Comparison of ENCODE assay signal across 30 cellular contexts in the genomic region with DNA sequence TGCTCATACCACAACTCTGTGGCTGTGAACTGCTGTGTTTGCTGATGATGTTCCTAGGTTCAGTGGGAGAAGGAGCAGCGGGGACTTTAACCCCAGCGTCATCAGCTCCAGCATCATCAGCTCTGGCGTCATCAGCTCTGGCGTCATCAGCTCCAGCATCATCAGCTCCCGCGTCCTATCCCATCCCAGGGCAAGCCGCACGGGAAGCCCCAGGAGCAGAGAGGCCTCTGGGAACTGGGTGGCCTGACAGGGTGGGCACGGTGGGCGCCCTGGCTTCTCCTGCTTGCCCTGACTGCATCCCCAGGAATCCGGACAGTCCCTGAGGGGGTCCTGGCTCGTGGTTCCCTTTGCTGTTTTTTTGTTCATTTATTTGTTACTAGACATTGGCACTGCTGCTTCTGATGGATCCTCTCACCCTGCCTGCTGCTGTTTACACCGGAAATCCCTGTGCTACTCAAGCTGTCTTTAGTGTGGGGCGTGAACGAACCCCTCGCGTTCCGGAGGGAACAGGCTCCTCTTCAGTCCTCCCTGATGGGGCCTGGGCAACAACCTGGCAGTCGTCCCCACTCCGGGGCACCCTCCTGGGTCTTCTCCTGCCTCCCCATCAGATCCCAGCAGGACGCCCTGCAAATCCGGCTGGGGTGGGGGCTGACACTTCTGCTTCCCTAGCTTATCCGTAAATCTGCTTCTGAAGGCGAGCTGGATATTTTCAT.
"Had no signal": no experiment of that assay in that cellular context is flagged by ENCODE, and none has a peak within 500 bp of the region (broad histone marks: within the 10 kb centered on the region; RNA-seq: fewer than 3 reads in every experiment).

No MANE protein-coding gene starts in this region.

- H3K9me3 ChIP-seq: esophagus muscularis mucosa, heart right ventricle, left ventricle myocardium inferior, mucosa of descending colon, neutrophil, ovary, prostate gland, thoracic aorta, uterus had no signal

- H3K36me3 Mint-ChIP-seq: activated naive CD4-positive, alpha-beta T cell treated with anti-CD3 and anti-CD28 coated beads, Interleukin-2, amount 50 U/mL, for 24 hours; natural killer cell treated with Interleukin-12 subunit alpha and Interleukin-12 subunit beta and Interleukin-15 and Interleukin-18, amount 100 ng/mL, for 72 hours; stimulated activated effector memory CD8-positive, alpha-beta T cell treated with anti-CD3 and anti-CD28 coated beads, Interleukin-12 subunit alpha, Interleukin-12 subunit beta, amount 100 ng/mL, for 72 hours; type B pancreatic cell had no signal

- DNase-seq: activated CD4-positive, alpha-beta T cell treated with anti-CD3 and anti-CD28 coated beads for 48 hours; activated CD4-positive, alpha-beta T cell treated with anti-CD3 and anti-CD28 coated beads, Interleukin-2, amount 50 U/mL, for 48 hours; activated CD8-positive, alpha-beta memory T cell treated with anti-CD3 and anti-CD28 coated beads, Interleukin-2, amount 50 U/mL, for 4 hours; activated gamma-delta T cell treated with Interleukin-2 at 50 U/mL for 16 hours; activated naive CD8-positive, alpha-beta T cell treated with anti-CD3 and anti-CD28 coated beads, Interleukin-2, amount 50 U/mL, for 24 hours; activated T-cell treated with anti-CD3 and anti-CD28 coated beads, Interleukin-2, amount 50 U/mL, for 24 hours; amygdala; caudate nucleus; foreskin melanocyte; heart right ventricle; left ventricle myocardium inferior; mesendoderm; mucosa of descending colon; ovary; retina; stimulated activated CD4-positive, alpha-beta T cell treated with anti-CD3 and anti-CD28 coated beads, Interleukin-4, amount 100 ng/mL, for 24 hours had no signal

- H3K4me1 Mint-ChIP-seq: activated naive CD4-positive, alpha-beta T cell treated with anti-CD3 and anti-CD28 coated beads, Interleukin-2, amount 50 U/mL, for 24 hours; activated naive CD8-positive, alpha-beta T cell treated with anti-CD3 and anti-CD28 coated beads, Interleukin-2, amount 50 U/mL, for 24 hours; stimulated activated effector memory CD8-positive, alpha-beta T cell treated with anti-CD3 and anti-CD28 coated beads, Interleukin-12 subunit alpha, Interleukin-12 subunit beta, amount 100 ng/mL, for 72 hours had no signal

- H3K27me3 Mint-ChIP-seq: activated T-cell treated with anti-CD3 and anti-CD28 coated beads, Interleukin-2, amount 50 U/mL, for 24 hours had no signal

- H3K27ac Mint-ChIP-seq: activated naive CD8-positive, alpha-beta T cell treated with anti-CD3 and anti-CD28 coated beads, Interleukin-2, amount 50 U/mL, for 24 hours; activated T-cell treated with anti-CD3 and anti-CD28 coated beads, Interleukin-2, amount 50 U/mL, for 24 hours; natural killer cell treated with Interleukin-12 subunit alpha and Interleukin-12 subunit beta and Interleukin-15 and Interleukin-18, amount 100 ng/mL, for 72 hours; stimulated activated effector memory CD8-positive, alpha-beta T cell treated with anti-CD3 and anti-CD28 coated beads, Interleukin-12 subunit alpha, Interleukin-12 subunit beta, amount 100 ng/mL, for 72 hours; stimulated activated naive CD8-positive, alpha-beta T cell treated with anti-CD3 and anti-CD28 coated beads, Interleukin-15, Interleukin-2, amounts not matched to agents 100 ng/mL and 50 ng/mL, for 24 hours; type B pancreatic cell had no signal

- H3K36me3 ChIP-seq: esophagus muscularis mucosa, heart right ventricle, left ventricle myocardium inferior, neutrophil, ovary, prostate gland, thoracic aorta, uterus had no signal

- H3K4me3 Mint-ChIP-seq: activated naive CD4-positive, alpha-beta T cell treated with anti-CD3 and anti-CD28 coated beads, Interleukin-2, amount 50 U/mL, for 24 hours; activated naive CD8-positive, alpha-beta T cell treated with anti-CD3 and anti-CD28 coated beads, Interleukin-2, amount 50 U/mL, for 24 hours; activated T-cell treated with anti-CD3 and anti-CD28 coated beads, Interleukin-2, amount 50 U/mL, for 24 hours; natural killer cell treated with Interleukin-12 subunit alpha and Interleukin-12 subunit beta and Interleukin-15 and Interleukin-18, amount 100 ng/mL, for 72 hours; stimulated activated effector memory CD8-positive, alpha-beta T cell treated with anti-CD3 and anti-CD28 coated beads, Interleukin-12 subunit alpha, Interleukin-12 subunit beta, amount 100 ng/mL, for 72 hours; stimulated activated naive CD8-positive, alpha-beta T cell treated with anti-CD3 and anti-CD28 coated beads, Interleukin-15, Interleukin-2, amounts not matched to agents 100 ng/mL and 50 ng/mL, for 24 hours; type B pancreatic cell had no signal

- H3K27ac ChIP-seq: esophagus muscularis mucosa, heart right ventricle, left ventricle myocardium inferior, neutrophil, ovary, prostate gland, skin epidermis, thoracic aorta, uterus had no signal

- H3K27me3 ChIP-seq: ovary, uterus had no signal

- H3K4me1 ChIP-seq: prostate gland, uterus had no signal

- H3K4me3 ChIP-seq: esophagus muscularis mucosa, heart right ventricle, left ventricle myocardium inferior, lung, mucosa of descending colon, ovary, prostate gland, skin epidermis, thoracic aorta, uterus had no signal

- H3K9me3 Mint-ChIP-seq: activated naive CD4-positive, alpha-beta T cell treated with anti-CD3 and anti-CD28 coated beads, Interleukin-2, amount 50 U/mL, for 24 hours; activated naive CD8-positive, alpha-beta T cell treated with anti-CD3 and anti-CD28 coated beads, Interleukin-2, amount 50 U/mL, for 24 hours; activated T-cell treated with anti-CD3 and anti-CD28 coated beads, Interleukin-2, amount 50 U/mL, for 24 hours; natural killer cell treated with Interleukin-12 subunit alpha and Interleukin-12 subunit beta and Interleukin-15 and Interleukin-18, amount 100 ng/mL, for 72 hours; stimulated activated effector memory CD8-positive, alpha-beta T cell treated with anti-CD3 and anti-CD28 coated beads, Interleukin-12 subunit alpha, Interleukin-12 subunit beta, amount 100 ng/mL, for 72 hours; stimulated activated naive CD8-positive, alpha-beta T cell treated with anti-CD3 and anti-CD28 coated beads, Interleukin-15, Interleukin-2, amounts not matched to agents 100 ng/mL and 50 ng/mL, for 24 hours; type B pancreatic cell had no signal

- ATAC-seq: activated CD4-positive, CD25-positive, alpha-beta regulatory T cell treated with anti-CD3 and anti-CD28 coated beads, Interleukin-2, amount 50 U/mL, for 24 hours; activated naive CD8-positive, alpha-beta T cell treated with anti-CD3 and anti-CD28 coated beads, Interleukin-2, amount 50 U/mL, for 24 hours; heart right ventricle; mucosa of descending colon; natural killer cell treated with Interleukin-12 subunit alpha and Interleukin-12 subunit beta and Interleukin-15 and Interleukin-18, amount 100 ng/mL, for 72 hours; sciatic nerve; stimulated activated effector memory CD8-positive, alpha-beta T cell treated with anti-CD3 and anti-CD28 coated beads, Interleukin-12 subunit alpha, Interleukin-12 subunit beta, amount 100 ng/mL, for 72 hours had no signal
